In genomic region chr16:2250652-2251280, GRCh38 we compare ENCODE assay signal across 6 cellular contexts. TPM values are rescaled to one million over a fixed set of nuclear protein-coding genes. Genes with fewer than 3 reads are reported as not detected.
A peak's percentile ranks its signal among the peaks of the same experiment; 100 is the strongest.
DNase-seq lines count a peak whose midpoint lies in the region; ATAC-seq and TF ChIP-seq lines count a peak whose summit lies in the region.

No MANE protein-coding gene starts in this region.

- no peaks in the 10 kb centered on the region for H3K9me3 Mint-ChIP-seq in activated CD8-positive, alpha-beta T cell treated with anti-CD3 and anti-CD28 coated beads, Interleukin-2, amount 10 ng/mL, durations not matched to agents 7 days and 5 days (ENCODE audit: insufficient read depth)

- peaks cover 10% of the 10 kb centered on the region; the same call in 1 of the 2 replicates for H3K4me1 ChIP-seq in HUES6 (ENCODE audit: control insufficient read depth, insufficient read depth, low read length)
- peaks cover 0 to 22% (median 12%) of the 10 kb centered on the region in 4 donors for H3K4me1 ChIP-seq in tibial nerve

- peak; percentile 57 for DNase-seq in activated CD8-positive, alpha-beta T cell treated with anti-CD3 and anti-CD28 coated beads, Interleukin-2, amount 10 ng/mL, durations not matched to agents 7 days and 5 days
- DNase-seq in iris pigment epithelial cell (ENCODE audit: low read depth) = peak; percentile 43
- no peak for DNase-seq in tibial nerve (ENCODE audit: low spot score in 2 of 2)
- no peak for DNase-seq in GM19240 (ENCODE audit: insufficient read length, low spot score)
- DNase-seq in caudate nucleus (lab: John Stamatoyannopoulos, UW) = no peak

- TF ChIP-seq CTCF in tibial nerve (IDR thresholded peaks at IDR 0.05) = no peak

- peaks cover 5% of the 10 kb centered on the region for H3K4me1 Mint-ChIP-seq in activated CD8-positive, alpha-beta T cell treated with anti-CD3 and anti-CD28 coated beads, Interleukin-2, amount 10 ng/mL, durations not matched to agents 7 days and 5 days (ENCODE audit: low read depth)

- ATAC-seq in activated CD8-positive, alpha-beta T cell treated with anti-CD3 and anti-CD28 coated beads, Interleukin-2, amount 10 ng/mL, durations not matched to agents 7 days and 5 days = no peak

- H3K4me3 Mint-ChIP-seq in activated CD8-positive, alpha-beta T cell treated with anti-CD3 and anti-CD28 coated beads, Interleukin-2, amount 10 ng/mL, durations not matched to agents 7 days and 5 days = peak overlapping the region; percentile 87

- POLR2A ChIA-PET in activated CD8-positive, alpha-beta T cell treated with anti-CD3 and anti-CD28 coated beads, Interleukin-2, amount 10 ng/mL, durations not matched to agents 7 days and 5 days (lab: Charles Lee) = interaction anchor here (0.6 to 3.5 kb wide), 9 partner anchors 9 to 228 kb away, joined by 3 to 15 read pairs (median 4); partner anchors contain the start of genes MLST8, RNPS1 and TRAF7

- no peaks in the 10 kb centered on the region for H3K27me3 Mint-ChIP-seq in activated CD8-positive, alpha-beta T cell treated with anti-CD3 and anti-CD28 coated beads, Interleukin-2, amount 10 ng/mL, durations not matched to agents 7 days and 5 days (ENCODE audit: low read depth)

- TF ChIP-seq EP300 in tibial nerve (IDR thresholded peaks at IDR 0.05) = no peak

- H3K27ac Mint-ChIP-seq in activated CD8-positive, alpha-beta T cell treated with anti-CD3 and anti-CD28 coated beads, Interleukin-2, amount 10 ng/mL, durations not matched to agents 7 days and 5 days = peak overlapping the region; percentile 91

- peaks cover 41% of the 10 kb centered on the region for H3K36me3 Mint-ChIP-seq in activated CD8-positive, alpha-beta T cell treated with anti-CD3 and anti-CD28 coated beads, Interleukin-2, amount 10 ng/mL, durations not matched to agents 7 days and 5 days (ENCODE audit: low read depth)

- WGBS in tibial nerve, 2 donors = 4 to 5% methylated on average over 30 to 32 of the region's 33 CpGs

- H3K9me3 ChIP-seq in HUES6 (ENCODE audit: control insufficient read depth, insufficient read depth, low read depth, low read length) = no peaks in the 10 kb centered on the region
- no peaks in the 10 kb centered on the region for H3K9me3 ChIP-seq in tibial nerve

- CTCF ChIA-PET in activated CD8-positive, alpha-beta T cell treated with anti-CD3 and anti-CD28 coated beads, Interleukin-2, amount 10 ng/mL, durations not matched to agents 7 days and 5 days (lab: Charles Lee) = interaction anchor here (0.8 to 2.6 kb wide), 11 partner anchors 9 to 251 kb away, joined by 3 to 18 read pairs (median 4); partner anchors contain the start of genes E4F1, MLST8, NTHL1 and TRAF7

- no peak for TF ChIP-seq POLR2A in tibial nerve (IDR thresholded peaks at IDR 0.05)

- H3K27me3 ChIP-seq in HUES6 (ENCODE audit: control insufficient read depth, insufficient read depth, low read length) = no peaks in the 10 kb centered on the region
- no peaks in the 10 kb centered on the region for H3K27me3 ChIP-seq in tibial nerve

- H3K4me3 ChIP-seq in HUES6 (ENCODE audit: low read depth, low read length) (peak overlapping the region; percentile 74), tibial nerve (peak overlapping the region; percentile 41 to 83 (median 57))

- H3K36me3 ChIP-seq in HUES6 (ENCODE audit: control insufficient read depth, insufficient read depth, low read length) = peaks cover 57% of the 10 kb centered on the region
- peaks cover 0 to 53% (median 11%) of the 10 kb centered on the region in 3 donors for H3K36me3 ChIP-seq in tibial nerve

- peak overlapping the region; percentile 64; the same call in 1 of the 2 replicates for H3K27ac ChIP-seq in HUES6 (ENCODE audit: low read depth, low read length)
- H3K27ac ChIP-seq in tibial nerve = peak overlapping the region; percentile 63 to 95 (median 81)
- no peak overlapping the region for H3K27ac ChIP-seq in caudate nucleus (ENCODE audit: low read depth, low read length)

- H3K9ac ChIP-seq in HUES6 (ENCODE audit: low read length) = peak overlapping the region; percentile 67

RNA-seq across cellular contexts. Expression of gene ECI1, which starts 0.6 kb away (rescaled TPM):
- total RNA-seq in activated CD8-positive, alpha-beta T cell treated with anti-CD3 and anti-CD28 coated beads, Interleukin-2, amount 10 ng/mL, durations not matched to agents 7 days and 5 days = 10 to 100 TPM; 36.0 to 41.1 TPM
- total RNA-seq in tibial nerve = 10 to 100 TPM; 74.3 to 94.7 (median 81.5) TPM

RNA-seq across cellular contexts. Expression of gene DNASE1L2, which starts 14.5 kb away (rescaled TPM):
- total RNA-seq in activated CD8-positive, alpha-beta T cell treated with anti-CD3 and anti-CD28 coated beads, Interleukin-2, amount 10 ng/mL, durations not matched to agents 7 days and 5 days = 1 to 10 TPM; 3.3 to 4.1 TPM
- total RNA-seq in tibial nerve = 1 to 10 TPM in 1 of 4 donors, under 1 TPM in 3; 0.39 to 5.4 (median 0.64) TPM

RNA-seq across cellular contexts. Expression of gene RNPS1, which starts 17.2 kb away (rescaled TPM):
- total RNA-seq in activated CD8-positive, alpha-beta T cell treated with anti-CD3 and anti-CD28 coated beads, Interleukin-2, amount 10 ng/mL, durations not matched to agents 7 days and 5 days = 100 to 1,000 TPM; 260 to 268 TPM
- total RNA-seq in tibial nerve = 100 to 1,000 TPM; 101 to 127 (median 114) TPM

RNA-seq across cellular contexts. Expression of gene E4F1, which starts 27.4 kb away (rescaled TPM):
- total RNA-seq in activated CD8-positive, alpha-beta T cell treated with anti-CD3 and anti-CD28 coated beads, Interleukin-2, amount 10 ng/mL, durations not matched to agents 7 days and 5 days = 10 to 100 TPM; 33.8 to 34.3 TPM
- total RNA-seq in tibial nerve = 10 to 100 TPM; 30.6 to 60.6 (median 45.2) TPM

RNA-seq across cellular contexts. Expression of gene PGP, which starts 36.1 kb away (rescaled TPM):
- 10 to 100 TPM; 28.5 to 29.0 TPM for total RNA-seq in activated CD8-positive, alpha-beta T cell treated with anti-CD3 and anti-CD28 coated beads, Interleukin-2, amount 10 ng/mL, durations not matched to agents 7 days and 5 days
- total RNA-seq in tibial nerve = 10 to 100 TPM; 13.1 to 27.0 (median 23.2) TPM

Comparison
In these comparisons a context has a peak if more than half of its experiments do, and no peak if none do; other contexts are left out.
1. DNase-seq: peak in activated CD8-positive, alpha-beta T cell treated with anti-CD3 and anti-CD28 coated beads, Interleukin-2, amount 10 ng/mL, durations not matched to agents 7 days and 5 days (single experiment) and iris pigment epithelial cell (single experiment); none in tibial nerve (0 of 2), GM19240 (single experiment) and caudate nucleus (0 of 61).